ENCODE assay signal across 2 cellular contexts in genomic region chr10:62788285-62788684, GRCh38.
A peak's percentile ranks its signal among the peaks of the same experiment; 100 is the strongest.
TF ChIP-seq lines count a peak whose summit lies in the region.

No MANE protein-coding gene starts in this region.

TF ChIP-seq in HEK293, 187 proteins besides CTCF, POLR2A, EP300 and RAD21:
- TF ChIP-seq ZNF280D (tag by site-specific recombination; IDR thresholded peaks at IDR 0.05) (peak; percentile 51; the same call in 1 of the 2 replicates), ZNF146 (tag by site-specific recombination; IDR thresholded peaks at IDR 0.05) (peak; percentile 88)

TF ChIP-seq in K562, 482 proteins besides CTCF, POLR2A, EP300 and RAD21:
- TF ChIP-seq ZNF146 (CRISPR knock-in tag; IDR thresholded peaks at IDR 0.05; ENCODE audit: unreplicated experiment) (peak; percentile 36), BCOR (IDR thresholded peaks at IDR 0.05) (0 out of 2 replicates have a peak, but pooled peaks have one; percentile 12)
